Comparison of ENCODE assay signal across 8 cellular contexts in genomic region chr3:108089544-108089943, GRCh38. TPM values are rescaled to one million over a fixed set of nuclear protein-coding genes. Genes with fewer than 3 reads are reported as not detected.
DNase-seq lines count a peak whose midpoint lies in the region; ATAC-seq, FAIRE-seq and TF ChIP-seq lines count a peak whose summit lies in the region.

No MANE protein-coding gene starts in this region.

- CTCF ChIA-PET in A549 (lab: Yijun Ruan, JAX), result interaction anchor here (1.1 kb wide), 1 partner anchor 134 kb away, joined by 3 read pairs; no protein-coding TSS in a partner anchor

- intact Hi-C loops in body of pancreas (cut with DNase I), result no loop called here

- H3K27ac ChIP-seq in A549, result peak overlapping the region; percentile 86 to 94; a peak in 2 of 6 replicates
- H3K27ac ChIP-seq in body of pancreas, result peak overlapping the region in 3 of 4 donors; percentile 16 to 87 (median 86)

- POLR2A ChIA-PET in A549 (lab: Yijun Ruan, JAX), result interaction anchor here (0.6 kb wide), 1 partner anchor 91 kb away, joined by 4 read pairs; no protein-coding TSS in a partner anchor

- FAIRE-seq in A549 (lab: Jason Lieb, UNC) (no peak), urothelium cell line (lab: Jason Lieb, UNC) (no peak)

- H3K9me3 ChIP-seq in A549 (no peaks in the 10 kb centered on the region), body of pancreas (no peaks in the 10 kb centered on the region)

- DNase-seq in A549 (ENCODE audit: low read depth in 1 of 2, low spot score in 1 of 2) (no peak), HFF-Myc (ENCODE audit: extremely low read depth, low read depth) (no peak), body of pancreas (no peak), memory B cell (ENCODE audit: low spot score in 2 of 2) (no peak), NCI-H2029 treated with DMSO at 0.1 percent for 48 hours (lab: John Stamatoyannopoulos, UW) (no peak), urothelium cell line (ENCODE audit: low spot score) (no peak), MV-4-11 (lab: John Stamatoyannopoulos, UW) (no peak)

- peak overlapping the region; percentile 99 for H3K4me2 ChIP-seq in A549

- 40% methylated on average over 7 of the region's 7 CpGs for WGBS in A549 (ENCODE audit: missing lambda C conversion rate)
- WGBS in body of pancreas, 2 donors, result 11 to 12% methylated on average over 7 of the region's 7 CpGs

- ATAC-seq in A549 (no peak), body of pancreas (no peak), memory B cell (ENCODE audit: low read depth) (no peak), HG03135 (IDR thresholded peaks at IDR 0.05; ENCODE audit: unreplicated experiment) (no peak)

- H3K4me3 ChIP-seq in A549 (peak overlapping the region; percentile 81), HFF-Myc (replicated peaks; ENCODE audit: low read depth, low read length) (peak overlapping the region; percentile 90), body of pancreas (peak overlapping the region in 1 of 2 donors; percentile 50)

- TF ChIP-seq EP300 in A549 (IDR thresholded peaks at IDR 0.05), result no peak

- no peak for TF ChIP-seq RAD21 in A549 (conservative IDR thresholded peaks at IDR 0.05 in 1 of 2, IDR thresholded peaks at IDR 0.05 in 1 of 2)

- TF ChIP-seq CTCF in A549 (IDR thresholded peaks at IDR 0.05) (no peak), HFF-Myc (IDR thresholded peaks at IDR 0.05; ENCODE audit: low read depth, low read length, missing control alignments) (no peak), body of pancreas (IDR thresholded peaks at IDR 0.05) (no peak)

- H3K36me3 Mint-ChIP-seq in memory B cell, result no peaks in the 10 kb centered on the region

- no peaks in the 10 kb centered on the region for H3K27me3 Mint-ChIP-seq in memory B cell

- no peaks in the 10 kb centered on the region for H3K9me3 Mint-ChIP-seq in memory B cell

- peaks cover 24% of the 10 kb centered on the region for H3K4me1 Mint-ChIP-seq in memory B cell

- H3K27me3 ChIP-seq in body of pancreas, result no peaks in the 10 kb centered on the region

- no peaks in the 10 kb centered on the region for H3K36me3 ChIP-seq in body of pancreas (replicated peaks in 1 of 2; ENCODE audit: insufficient read depth in 1 of 2, low read depth in 2 of 2)

- peak overlapping the region; percentile 99 for H3K27ac Mint-ChIP-seq in memory B cell

- TF ChIP-seq POLR2A in A549 (IDR thresholded peaks at IDR 0.05; ENCODE audit: low read length), result no peak
- no peak for TF ChIP-seq POLR2A in body of pancreas (IDR thresholded peaks at IDR 0.05)

- H3K4me1 ChIP-seq in A549, result peaks cover 11% of the 10 kb centered on the region; the same call in 2 of the 3 replicates
- no peaks in the 10 kb centered on the region for H3K4me1 ChIP-seq in body of pancreas

- H3K4me3 Mint-ChIP-seq in memory B cell, result peak overlapping the region; percentile 98

TF ChIP-seq in A549, 52 proteins besides CTCF, POLR2A, EP300 and RAD21:
- TF ChIP-seq ESRRA (IDR thresholded peaks at IDR 0.05; ENCODE audit: borderline replicate concordance, low read length), result no peak
- TF ChIP-seq KDM5A (IDR thresholded peaks at IDR 0.05), result no peak
- no peak for TF ChIP-seq HEYL (CRISPR knock-in tag; IDR thresholded peaks at IDR 0.05)
- no peak for TF ChIP-seq ATOH8 (CRISPR knock-in tag; IDR thresholded peaks at IDR 0.05; ENCODE audit: low read depth)
- no peak for TF ChIP-seq SREBF2 (IDR thresholded peaks at IDR 0.05)

RNA-seq across cellular contexts. Expression of gene CD47, which starts 1.3 kb away (rescaled TPM):
- polyA plus RNA-seq in A549 (2011; rRNA removed) (26.1 and 31.0 TPM in 2 replicates), A549 (2017; fragmentation: RNase III; extraction: RNeasy Plus Mini Kit Qiagen cat#74134 plus additional on column Dnase treatment) (34.6 to 35.9 TPM (median 35.3 TPM) in 3 replicates)
- 11.8 and 12.6 TPM in 2 replicates for polyA plus RNA-seq in A549 (2012; cell fraction: cytosol; rRNA removed)
- polyA plus RNA-seq in A549 (2012; cell fraction: nucleus; rRNA removed), result 7.1 and 13.5 TPM in 2 replicates
- 11.2 and 14.4 TPM in 2 replicates for polyA minus RNA-seq in A549 (2011; rRNA and poly(A)+ RNA removed)
- 10 to 100 TPM; 34.3 to 51.1 TPM for total RNA-seq in body of pancreas
